8 cellular contexts compared by ENCODE assay signal in the genomic region with DNA sequence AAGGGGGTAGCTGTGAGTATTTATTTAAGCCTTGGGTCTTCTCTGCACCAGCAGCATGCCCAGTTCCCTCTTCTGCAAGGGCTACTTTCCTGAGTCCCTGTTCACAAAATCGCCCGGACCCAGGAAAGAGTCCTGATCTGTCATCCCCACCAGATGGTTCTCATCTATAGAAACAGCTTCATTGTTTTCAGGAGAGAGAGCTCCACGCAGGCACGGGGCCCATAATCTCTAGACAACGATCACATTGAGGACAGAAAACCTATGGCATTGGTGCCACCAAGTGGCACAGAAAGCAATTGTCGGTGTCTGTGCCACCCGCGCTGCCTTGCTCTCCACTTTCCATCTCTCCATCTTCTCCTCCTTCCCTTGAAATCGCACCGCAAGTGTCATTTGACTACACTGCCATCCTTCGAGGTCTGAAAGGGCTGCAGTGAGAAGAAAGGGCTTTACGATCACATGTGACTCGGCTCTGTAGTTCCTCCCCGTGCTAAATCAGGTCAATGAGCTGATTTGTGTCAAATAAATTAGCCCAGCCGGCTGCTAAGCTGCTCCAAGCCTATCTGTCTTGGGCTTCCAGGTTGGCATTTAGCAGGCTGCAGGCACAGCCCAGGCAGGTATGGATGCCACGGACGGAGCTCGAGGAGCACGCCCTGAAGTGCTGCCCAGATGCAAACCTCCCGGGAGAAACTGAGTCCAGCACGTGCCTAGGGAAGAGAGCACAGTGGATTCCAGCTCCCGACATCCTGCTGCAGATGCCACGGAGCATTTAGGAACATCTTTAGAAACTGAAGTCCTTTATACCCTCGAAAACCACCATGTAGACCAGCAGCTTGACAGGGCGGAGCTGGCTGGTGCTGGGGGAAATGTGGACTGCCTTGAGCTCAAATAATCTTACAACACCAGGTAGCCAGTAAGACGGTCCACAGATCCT.
DNase-seq lines count a peak whose midpoint lies in the region; ATAC-seq lines count a peak whose summit lies in the region.

No MANE protein-coding gene starts in this region.

- H3K36me3 ChIP-seq in muscle layer of duodenum (ENCODE audit: control insufficient read depth in 1 of 2, insufficient read depth in 2 of 2, low read length in 2 of 2) (no peaks in the 10 kb centered on the region), stomach smooth muscle (ENCODE audit: control insufficient read depth in 2 of 2, insufficient read depth in 2 of 2, low read length in 2 of 2) (peaks cover 0 to 3% of the 10 kb centered on the region in 2 donors)

- H3K4me3 Mint-ChIP-seq in effector memory CD8-positive, alpha-beta T cell, result peak overlapping the region; percentile 39 to 58

- peak; percentile 77 for ATAC-seq in effector memory CD8-positive, alpha-beta T cell (replicated peaks)
- ATAC-seq in GM18502 (IDR thresholded peaks at IDR 0.05; ENCODE audit: poor library complexity, unreplicated experiment), result no peak

- H3K4me1 ChIP-seq in muscle layer of duodenum (ENCODE audit: control insufficient read depth in 1 of 2, insufficient read depth in 2 of 2, low read length in 2 of 2) (peaks cover 0 to 12% of the 10 kb centered on the region in 2 donors), stomach smooth muscle (ENCODE audit: control insufficient read depth, insufficient read depth, low read length) (peaks cover 10% of the 10 kb centered on the region)

- no peaks in the 10 kb centered on the region for H3K9me3 Mint-ChIP-seq in effector memory CD8-positive, alpha-beta T cell

- peaks cover 0 to 5% of the 10 kb centered on the region in 2 donors for H3K27me3 Mint-ChIP-seq in effector memory CD8-positive, alpha-beta T cell

- H3K4me1 Mint-ChIP-seq in effector memory CD8-positive, alpha-beta T cell (ENCODE audit: low read depth in 2 of 2), result peaks cover 13 to 18% of the 10 kb centered on the region in 2 donors

- H3K4me3 ChIP-seq in muscle layer of duodenum (ENCODE audit: low read depth in 1 of 2, low read length in 2 of 2) (peak overlapping the region; percentile 37 to 41), stomach smooth muscle (ENCODE audit: low read length in 2 of 2) (peak overlapping the region; percentile 6 to 47)

- no peak overlapping the region for H3K9ac ChIP-seq in stomach smooth muscle (ENCODE audit: low read length in 2 of 2)

- H3K27me3 ChIP-seq in muscle layer of duodenum (ENCODE audit: low read depth, low read length) (peaks cover 4% of the 10 kb centered on the region), stomach smooth muscle (ENCODE audit: control insufficient read depth in 1 of 2, insufficient read depth in 2 of 2, low read length in 2 of 2) (no peaks in the 10 kb centered on the region)

- H3K27ac ChIP-seq in muscle layer of duodenum (ENCODE audit: low read length) (no peak overlapping the region), stomach smooth muscle (ENCODE audit: low read length) (no peak overlapping the region)

- DNase-seq in COLO829 (ENCODE audit: low spot score), result peak; percentile 53
- peak; percentile 46 for DNase-seq in HK-2 (ENCODE audit: unreplicated experiment)
- peak; percentile 73 for DNase-seq in NCI-H748 treated with DMSO at 0.1 percent for 48 hours (lab: John Stamatoyannopoulos, UW)
- DNase-seq in activated CD8-positive, alpha-beta memory T cell treated with anti-CD3 and anti-CD28 coated beads for 24 hours, result peak; percentile 74
- DNase-seq in effector memory CD8-positive, alpha-beta T cell, result peak; percentile 26 to 41 (median 35)

- H3K36me3 Mint-ChIP-seq in effector memory CD8-positive, alpha-beta T cell (ENCODE audit: insufficient read depth), result peaks cover 12% of the 10 kb centered on the region

- peak overlapping the region in 1 of 2 donors; percentile 57 for H3K27ac Mint-ChIP-seq in effector memory CD8-positive, alpha-beta T cell

- no peaks in the 10 kb centered on the region for H3K9me3 ChIP-seq in muscle layer of duodenum (ENCODE audit: control insufficient read depth in 1 of 2, low read length in 2 of 2)
- no peaks in the 10 kb centered on the region for H3K9me3 ChIP-seq in stomach smooth muscle (ENCODE audit: control insufficient read depth in 2 of 2, low read length in 2 of 2)
